ENCODE assay signal across 15 cellular contexts in genomic region chr14:39218171-39218769, GRCh38. TPM values are rescaled to one million over a fixed set of nuclear protein-coding genes. Genes with fewer than 3 reads are reported as not detected.
DNase-seq lines count a peak whose midpoint lies in the region; ATAC-seq and TF ChIP-seq lines count a peak whose summit lies in the region.
"Had no signal": no experiment of that assay in that cellular context is flagged by ENCODE, and none has a peak within 500 bp of the region (broad histone marks: within the 10 kb centered on the region; RNA-seq: fewer than 3 reads in every experiment).

No MANE protein-coding gene starts in this region.

- H3K27ac Mint-ChIP-seq in activated CD4-positive, alpha-beta T cell treated with anti-CD3 and anti-CD28 coated beads for 36 hours = no peak overlapping the region

- H3K4me1 ChIP-seq in RWPE2 (ENCODE audit: insufficient read depth, poor library complexity, severe bottlenecking) (peaks cover 25% of the 10 kb centered on the region), testis (peaks cover 5% of the 10 kb centered on the region)

- H3K36me3 ChIP-seq in RWPE2 (ENCODE audit: low read depth) (no peaks in the 10 kb centered on the region), testis (ENCODE audit: low read depth, missing control alignments) (no peaks in the 10 kb centered on the region)
- H3K36me3 ChIP-seq: thoracic aorta had no signal

- H3K4me3 Mint-ChIP-seq in activated CD4-positive, alpha-beta T cell treated with anti-CD3 and anti-CD28 coated beads for 36 hours = no peak overlapping the region
- H3K4me3 Mint-ChIP-seq: central memory CD8-positive, alpha-beta T cell; naive thymus-derived CD8-positive, alpha-beta T cell had no signal

- intact Hi-C loops in activated CD4-positive, alpha-beta T cell treated with anti-CD3 and anti-CD28 coated beads for 36 hours (cut with DNase I, micrococcal nuclease) = no loop called here
- intact Hi-C loops in testis (cut with DNase I; ENCODE audit: low total_unique reads) = no loop called here

- no peak for DNase-seq in activated CD4-positive, alpha-beta T cell treated with anti-CD3 and anti-CD28 coated beads for 36 hours
- DNase-seq in activated CD4-positive, alpha-beta T cell treated with anti-CD3 and anti-CD28 coated beads for 1 hour = no peak
- DNase-seq in RWPE2 (ENCODE audit: low spot score) (no peak), fibroblast of mammary gland (ENCODE audit: low read depth) (peak; percentile 45), testis (peak; percentile 17), islet precursor cell (no peak)
- DNase-seq: DMS79; erythroblast; naive thymus-derived CD8-positive, alpha-beta T cell; NCI-H1694; NCI-H748 treated with DMSO at 0.1 percent for 48 hours had no signal

- ATAC-seq in activated CD4-positive, alpha-beta T cell treated with anti-CD3 and anti-CD28 coated beads for 36 hours = peak; percentile 57
- ATAC-seq in RWPE2 (ENCODE audit: low read depth) (peak; percentile 94), HG03342 (IDR thresholded peaks at IDR 0.05; ENCODE audit: unreplicated experiment) (no peak), HG02970 (IDR thresholded peaks at IDR 0.05; ENCODE audit: low FRiP score, unreplicated experiment) (no peak)
- ATAC-seq: naive thymus-derived CD8-positive, alpha-beta T cell had no signal

- POLR2A ChIA-PET in activated CD4-positive, alpha-beta T cell treated with anti-CD3 and anti-CD28 coated beads for 36 hours (lab: Charles Lee) = interaction anchor here (0.8 kb wide), 1 partner anchor 106 kb away, joined by 3 read pairs; no protein-coding TSS in a partner anchor

- no peak for TF ChIP-seq POLR2A in testis (IDR thresholded peaks at IDR 0.05)

- 32 to 46% methylated on average over 5 of the region's 5 CpGs for WGBS in testis, 2 donors

- H3K36me3 Mint-ChIP-seq in activated CD4-positive, alpha-beta T cell treated with anti-CD3 and anti-CD28 coated beads for 36 hours (ENCODE audit: low read depth) = no peaks in the 10 kb centered on the region
- H3K36me3 Mint-ChIP-seq: naive thymus-derived CD8-positive, alpha-beta T cell had no signal

- H3K27me3 ChIP-seq in RWPE2 (ENCODE audit: insufficient read depth, poor library complexity, severe bottlenecking) (no peaks in the 10 kb centered on the region), testis (no peaks in the 10 kb centered on the region)

- no peaks in the 10 kb centered on the region for H3K27me3 Mint-ChIP-seq in activated CD4-positive, alpha-beta T cell treated with anti-CD3 and anti-CD28 coated beads for 36 hours
- H3K27me3 Mint-ChIP-seq: central memory CD8-positive, alpha-beta T cell; naive thymus-derived CD8-positive, alpha-beta T cell had no signal

- peaks cover 16% of the 10 kb centered on the region for H3K4me1 Mint-ChIP-seq in activated CD4-positive, alpha-beta T cell treated with anti-CD3 and anti-CD28 coated beads for 36 hours

- H3K4me3 ChIP-seq in RWPE2 (ENCODE audit: severe bottlenecking) (no peak overlapping the region), fibroblast of mammary gland (ENCODE audit: control insufficient read depth, low read depth, low read length) (no peak overlapping the region), testis (no peak overlapping the region)
- H3K4me3 ChIP-seq: thoracic aorta had no signal

- no peak for TF ChIP-seq CTCF in RWPE2 (IDR thresholded peaks at IDR 0.05; ENCODE audit: poor library complexity, severe bottlenecking)
- TF ChIP-seq CTCF in fibroblast of mammary gland (conservative IDR thresholded peaks at IDR 0.05; ENCODE audit: control insufficient read depth, insufficient read depth, low read depth, low read length) = no peak
- no peak for TF ChIP-seq CTCF in testis (IDR thresholded peaks at IDR 0.05)

- CTCF ChIA-PET in activated CD4-positive, alpha-beta T cell treated with anti-CD3 and anti-CD28 coated beads for 36 hours (lab: Charles Lee) = interaction anchor here (0.6 kb wide), 1 partner anchor 1505 kb away, joined by 3 read pairs; no protein-coding TSS in a partner anchor

- no peaks in the 10 kb centered on the region for H3K9me3 Mint-ChIP-seq in activated CD4-positive, alpha-beta T cell treated with anti-CD3 and anti-CD28 coated beads for 36 hours (ENCODE audit: low read depth)
- H3K9me3 Mint-ChIP-seq: central memory CD8-positive, alpha-beta T cell; naive thymus-derived CD8-positive, alpha-beta T cell had no signal

- peak overlapping the region; percentile 57 for H3K27ac ChIP-seq in RWPE2 (ENCODE audit: poor library complexity, severe bottlenecking)
- peak overlapping the region in 1 of 2 donors; percentile 69 for H3K27ac ChIP-seq in testis
- H3K27ac ChIP-seq: thoracic aorta had no signal

- H3K9me3 ChIP-seq in RWPE2 (ENCODE audit: severe bottlenecking) (no peaks in the 10 kb centered on the region), testis (no peaks in the 10 kb centered on the region)
- H3K9me3 ChIP-seq: thoracic aorta had no signal

RNA-seq across cellular contexts. Expression of gene MIA2, which starts 15.4 kb away (rescaled TPM):
- 10 to 100 TPM; 18.2 to 22.2 TPM for total RNA-seq in activated CD4-positive, alpha-beta T cell treated with anti-CD3 and anti-CD28 coated beads for 36 hours
- 10 to 100 TPM; 32.3 to 40.8 TPM for total RNA-seq in testis
- polyA plus RNA-seq in testis (ENCODE audit: insufficient read depth, low read depth, low replicate concordance) = 25.2 TPM

RNA-seq across cellular contexts. Expression of gene PNN, which starts 43.2 kb away (rescaled TPM):
- 10 to 100 TPM; 87.8 to 98.3 TPM for total RNA-seq in activated CD4-positive, alpha-beta T cell treated with anti-CD3 and anti-CD28 coated beads for 36 hours
- total RNA-seq in testis = 10 to 100 TPM; 54.1 to 78.5 TPM
- polyA plus RNA-seq in testis (ENCODE audit: insufficient read depth, low read depth, low replicate concordance) = 32.5 TPM

RNA-seq across cellular contexts. Expression of gene TRAPPC6B, which starts 48.1 kb away (rescaled TPM):
- total RNA-seq in activated CD4-positive, alpha-beta T cell treated with anti-CD3 and anti-CD28 coated beads for 36 hours = 10 to 100 TPM; 18.0 to 21.5 TPM
- 10 to 100 TPM; 43.4 to 45.8 TPM for total RNA-seq in testis
- polyA plus RNA-seq in testis (ENCODE audit: insufficient read depth, low read depth, low replicate concordance) = 32.4 TPM

Comparison
In these comparisons a context has a peak if more than half of its experiments do, and no peak if none do; other contexts are left out.
1. ATAC-seq: peak in activated CD4-positive, alpha-beta T cell treated with anti-CD3 and anti-CD28 coated beads for 36 hours (single experiment) and RWPE2 (single experiment); none in HG03342 (single experiment) and HG02970 (single experiment).
2. DNase-seq: peak in fibroblast of mammary gland (single experiment) and testis (single experiment); none in activated CD4-positive, alpha-beta T cell treated with anti-CD3 and anti-CD28 coated beads for 36 hours (single experiment), activated CD4-positive, alpha-beta T cell treated with anti-CD3 and anti-CD28 coated beads for 1 hour (single experiment), RWPE2 (single experiment) and islet precursor cell (single experiment).